Comparison of ENCODE assay signal across 18 cellular contexts in genomic region chr16:87207965-87208364, GRCh38.
DNase-seq lines count a peak whose midpoint lies in the region; ATAC-seq, FAIRE-seq and TF ChIP-seq lines count a peak whose summit lies in the region.
"Had no signal": no experiment of that assay in that cellular context is flagged by ENCODE, and none has a peak within 500 bp of the region (broad histone marks: within the 10 kb centered on the region; RNA-seq: fewer than 3 reads in every experiment).

No MANE protein-coding gene starts in this region.

- no peaks in the 10 kb centered on the region for H3K9me3 ChIP-seq in right atrium auricular region
- H3K9me3 ChIP-seq in suprapubic skin = no peaks in the 10 kb centered on the region
- H3K9me3 ChIP-seq: colonic mucosa, ovary, transverse colon had no signal

- peak overlapping the region; percentile 97 for H3K27ac Mint-ChIP-seq in HFFc6
- H3K27ac Mint-ChIP-seq: activated CD8-positive, alpha-beta memory T cell treated with anti-CD3 and anti-CD28 coated beads, Interleukin-2, amount 10 ng/mL, durations not matched to agents 7 days and 5 days had no signal

- FAIRE-seq in GM12892 (lab: Jason Lieb, UNC) = no peak

- peak overlapping the region; percentile 82 for H3K27ac ChIP-seq in brain microvascular endothelial cell
- peak overlapping the region; percentile 48 to 66 for H3K27ac ChIP-seq in right atrium auricular region
- H3K27ac ChIP-seq in suprapubic skin = peak overlapping the region; percentile 36
- H3K27ac ChIP-seq: colonic mucosa, ovary, spleen had no signal

- no peaks in the 10 kb centered on the region for H3K9me3 Mint-ChIP-seq in HFFc6

- 74% methylated on average over 3 of the region's 3 CpGs for WGBS in suprapubic skin

- TF ChIP-seq CTCF in HFFc6 (IDR thresholded peaks at IDR 0.05) (no peak), brain microvascular endothelial cell (IDR thresholded peaks at IDR 0.05; ENCODE audit: low read depth, low read length, missing control alignments) (no peak), right atrium auricular region (IDR thresholded peaks at IDR 0.05) (no peak), suprapubic skin (IDR thresholded peaks at IDR 0.05) (no peak)

- DNase-seq in HFFc6 = no peak
- no peak for DNase-seq in brain microvascular endothelial cell
- DNase-seq in right atrium auricular region (ENCODE audit: low spot score) = no peak
- no peak for DNase-seq in suprapubic skin (ENCODE audit: low spot score in 2 of 2)
- DNase-seq in HuH-7 (ENCODE audit: low spot score) = no peak
- DNase-seq in GM12892 (ENCODE audit: insufficient read length) = no peak
- no peak for DNase-seq in NCI-H345 (lab: John Stamatoyannopoulos, UW)
- DNase-seq: activated CD8-positive, alpha-beta memory T cell treated with anti-CD3 and anti-CD28 coated beads, Interleukin-2, amount 10 ng/mL, durations not matched to agents 7 days and 5 days; activated effector memory CD4-positive, alpha-beta T cell treated with anti-CD3 and anti-CD28 coated beads, Interleukin-2, amount 50 U/mL, for 16 hours; amygdala; colonic mucosa; Karpas-422; NCI-H1105 treated with DMSO at 0.1 percent for 48 hours; NCI-H446; ovary; spleen; transverse colon had no signal

- H3K36me3 Mint-ChIP-seq in HFFc6 (ENCODE audit: low read depth) = no peaks in the 10 kb centered on the region
- H3K36me3 Mint-ChIP-seq: activated CD8-positive, alpha-beta memory T cell treated with anti-CD3 and anti-CD28 coated beads, Interleukin-2, amount 10 ng/mL, durations not matched to agents 7 days and 5 days had no signal

- H3K36me3 ChIP-seq in brain microvascular endothelial cell (replicated peaks) = no peaks in the 10 kb centered on the region
- H3K36me3 ChIP-seq in right atrium auricular region = no peaks in the 10 kb centered on the region
- H3K36me3 ChIP-seq in suprapubic skin = no peaks in the 10 kb centered on the region
- H3K36me3 ChIP-seq: colonic mucosa, ovary, spleen, transverse colon had no signal

- H3K27me3 ChIP-seq in brain microvascular endothelial cell (replicated peaks) (no peaks in the 10 kb centered on the region), right atrium auricular region (no peaks in the 10 kb centered on the region), suprapubic skin (no peaks in the 10 kb centered on the region)
- H3K27me3 ChIP-seq: colonic mucosa, ovary had no signal

- peak overlapping the region; percentile 83 for H3K4me3 Mint-ChIP-seq in HFFc6
- H3K4me3 Mint-ChIP-seq: activated CD8-positive, alpha-beta memory T cell treated with anti-CD3 and anti-CD28 coated beads, Interleukin-2, amount 10 ng/mL, durations not matched to agents 7 days and 5 days had no signal

- H3K4me1 ChIP-seq in right atrium auricular region (peaks cover 0 to 7% of the 10 kb centered on the region in 2 donors), suprapubic skin (peaks cover 16% of the 10 kb centered on the region)
- H3K4me1 ChIP-seq: colonic mucosa, spleen, transverse colon had no signal

- no peaks in the 10 kb centered on the region for H3K27me3 Mint-ChIP-seq in HFFc6 (ENCODE audit: insufficient read depth)

- no peak for TF ChIP-seq POLR2A in suprapubic skin (IDR thresholded peaks at IDR 0.05)
- no peak for TF ChIP-seq POLR2A in GM12892 (IDR thresholded peaks at IDR 0.05; ENCODE audit: low read depth, low read length)

- peaks cover 48% of the 10 kb centered on the region for H3K4me1 Mint-ChIP-seq in HFFc6 (ENCODE audit: low read depth)

- in situ Hi-C loops in brain microvascular endothelial cell (cut with HindIII; ENCODE audit: low pct_ligation_motif_present, low sequenced_read_pairs) = no loop called here

- no peak for TF ChIP-seq EP300 in suprapubic skin (IDR thresholded peaks at IDR 0.05)

- H3K4me3 ChIP-seq in brain microvascular endothelial cell (ENCODE audit: low read depth, low read length) (no peak overlapping the region), right atrium auricular region (no peak overlapping the region), suprapubic skin (no peak overlapping the region)
- H3K4me3 ChIP-seq: colonic mucosa, ovary, spleen, transverse colon had no signal

- no peak for ATAC-seq in HG02798 (IDR thresholded peaks at IDR 0.05; ENCODE audit: poor library complexity, unreplicated experiment)
- ATAC-seq: activated CD8-positive, alpha-beta memory T cell treated with anti-CD3 and anti-CD28 coated beads, Interleukin-2, amount 10 ng/mL, durations not matched to agents 7 days and 5 days had no signal
